In genomic region chr21:26769613-26770188, GRCh38 we compare ENCODE assay signal across 8 cellular contexts.
DNase-seq lines count a peak whose midpoint lies in the region; ATAC-seq, FAIRE-seq and TF ChIP-seq lines count a peak whose summit lies in the region.

No MANE protein-coding gene starts in this region.

- H3K23ac ChIP-seq in mesendoderm (ENCODE audit: low read length), result no peak overlapping the region

- H2AK5ac ChIP-seq in mesendoderm (ENCODE audit: low read length), result no peak overlapping the region

- H3K27me3 ChIP-seq in mesendoderm (ENCODE audit: insufficient read depth, low read length, poor library complexity) (no peaks in the 10 kb centered on the region), small intestine (ENCODE audit: control insufficient read depth in 2 of 2, insufficient read depth in 2 of 2, low read length in 2 of 2) (no peaks in the 10 kb centered on the region)

- no peak overlapping the region for H4K5ac ChIP-seq in mesendoderm (ENCODE audit: low read length)

- H3K79me1 ChIP-seq in mesendoderm (ENCODE audit: low read length), result no peaks in the 10 kb centered on the region

- POLR2A ChIA-PET in MCF 10A (lab: Yijun Ruan, JAX), result no interaction called here

- intact Hi-C loops in MCF 10A (cut with micrococcal nuclease), result loop anchor here (1.0 to 5.0 kb wide), 3 partner anchors 74 to 1568 kb away; no protein-coding TSS in a partner anchor

- H3K4me3 Mint-ChIP-seq in MCF 10A (ENCODE audit: unreplicated experiment), result no peak overlapping the region
- no peak overlapping the region for H3K4me3 Mint-ChIP-seq in T-helper 17 cell

- WGBS in mesendoderm (ENCODE audit: extremely low coverage, insufficient coverage, low lambda C conversion rate), result no CpG with 5 or more reads among the region's 6 CpGs
- 33 to 36% (median 35%) methylated on average over 6 of the region's 6 CpGs for WGBS in small intestine, 3 donors

- no peaks in the 10 kb centered on the region for H3K79me2 ChIP-seq in mesendoderm (ENCODE audit: control insufficient read depth, insufficient read depth, low read length)

- no peak overlapping the region for H3K56ac ChIP-seq in mesendoderm (ENCODE audit: low read length)

- no peaks in the 10 kb centered on the region for H3K27me3 Mint-ChIP-seq in MCF 10A (ENCODE audit: insufficient read depth, unreplicated experiment)
- H3K27me3 Mint-ChIP-seq in T-helper 17 cell, result peaks cover 6% of the 10 kb centered on the region

- BruUV-seq in MCF 10A (replicated peaks; lab: Mats Ljungman, UMichigan), result no TSS peak

- CTCF ChIA-PET in MCF 10A (lab: Yijun Ruan, JAX), result interaction anchor here (0.7 to 2.7 kb wide), 9 partner anchors 10 to 931 kb away, joined by 3 to 18 read pairs (median 3); partner anchors contain the start of gene ADAMTS1

- no peak overlapping the region for H3K4me2 ChIP-seq in mesendoderm (ENCODE audit: low read length)

- no peaks in the 10 kb centered on the region for H3K4me1 Mint-ChIP-seq in MCF 10A (ENCODE audit: insufficient read depth, unreplicated experiment)
- no peaks in the 10 kb centered on the region for H3K4me1 Mint-ChIP-seq in T-helper 17 cell

- H3K4me3 ChIP-seq in mesendoderm (ENCODE audit: low read length) (no peak overlapping the region), small intestine (ENCODE audit: low read depth in 1 of 2, low read length in 2 of 2) (no peak overlapping the region)

- H3K9ac ChIP-seq in mesendoderm (ENCODE audit: low read length), result no peak overlapping the region

- H2BK120ac ChIP-seq in mesendoderm (ENCODE audit: low read depth, low read length), result no peak overlapping the region

- no peak overlapping the region for H3K18ac ChIP-seq in mesendoderm (ENCODE audit: low read length)

- no peaks in the 10 kb centered on the region for H3K9me3 Mint-ChIP-seq in MCF 10A (ENCODE audit: unreplicated experiment)

- H2BK5ac ChIP-seq in mesendoderm (ENCODE audit: low read length), result no peak overlapping the region

- peak; percentile 59 for TF ChIP-seq CTCF in D721Med (IDR thresholded peaks at IDR 0.05; ENCODE audit: insufficient read depth, missing control alignments)
- peak; percentile 46 for TF ChIP-seq CTCF in MCF 10A (IDR thresholded peaks at IDR 0.05; ENCODE audit: unreplicated experiment)

- no peak overlapping the region for H2BK15ac ChIP-seq in mesendoderm (replicated peaks; ENCODE audit: low read depth)

- no peaks in the 10 kb centered on the region for H3K36me3 ChIP-seq in mesendoderm (ENCODE audit: control insufficient read depth, insufficient read depth, low read length)
- H3K36me3 ChIP-seq in small intestine (ENCODE audit: control insufficient read depth in 2 of 2, insufficient read depth in 2 of 2, low read length in 2 of 2), result no peaks in the 10 kb centered on the region

- H3K27ac Mint-ChIP-seq in MCF 10A (ENCODE audit: low read depth, unreplicated experiment) (no peak overlapping the region), T-helper 17 cell (no peak overlapping the region)

- no peak overlapping the region for H4K8ac ChIP-seq in mesendoderm (ENCODE audit: low read depth, low read length)

- H3K9me3 ChIP-seq in T-helper 17 cell (ENCODE audit: control insufficient read depth, low read length, poor library complexity, severe bottlenecking), result no peaks in the 10 kb centered on the region
- H3K9me3 ChIP-seq in small intestine (ENCODE audit: control insufficient read depth, low read depth), result no peaks in the 10 kb centered on the region

- no peak for DNase-seq in D721Med (ENCODE audit: insufficient read length, low spot score)
- DNase-seq in NCI-H1417 treated with DMSO at 0.1 percent for 48 hours (lab: John Stamatoyannopoulos, UW), result peak; percentile 5
- peak; percentile 48 for DNase-seq in MCF 10A (ENCODE audit: unreplicated experiment)
- peak; percentile 33 for DNase-seq in mesendoderm
- DNase-seq in T-helper 17 cell, result no peak
- no peak for DNase-seq in GOT3 (lab: John Stamatoyannopoulos, UW)
- DNase-seq in small intestine, result no peak

- H3K4me1 ChIP-seq in mesendoderm (ENCODE audit: control insufficient read depth, low read depth, low read length) (no peaks in the 10 kb centered on the region), small intestine (ENCODE audit: control insufficient read depth in 2 of 2, insufficient read depth in 1 of 2, low read depth in 1 of 2, low read length in 1 of 2) (no peaks in the 10 kb centered on the region)

- no peak overlapping the region for H3K27ac ChIP-seq in mesendoderm (ENCODE audit: low read depth, low read length)
- H3K27ac ChIP-seq in small intestine (ENCODE audit: low read depth in 1 of 2, low read length in 1 of 2), result no peak overlapping the region

- no peak for ATAC-seq in T-helper 17 cell
- no peak for ATAC-seq in HG02973 (IDR thresholded peaks at IDR 0.05; ENCODE audit: unreplicated experiment)

- FAIRE-seq in D721Med (lab: Jason Lieb, UNC) (no peak), small intestine (lab: Jason Lieb, UNC) (no peak)

- H3K36me3 Mint-ChIP-seq in MCF 10A (ENCODE audit: insufficient read depth, unreplicated experiment), result no peaks in the 10 kb centered on the region
- no peaks in the 10 kb centered on the region for H3K36me3 Mint-ChIP-seq in T-helper 17 cell (ENCODE audit: low read depth)

- no peak overlapping the region for H3K4ac ChIP-seq in mesendoderm (ENCODE audit: low read depth, low read length)

Comparison
In these comparisons a context has a peak if more than half of its experiments do, and no peak if none do; other contexts are left out.
1. DNase-seq: peak in NCI-H1417 treated with DMSO at 0.1 percent for 48 hours (single experiment), MCF 10A (single experiment) and mesendoderm (single experiment); none in D721Med (single experiment), T-helper 17 cell (0 of 3), GOT3 (single experiment) and small intestine (single experiment).